In genomic region chr17:76557368-76558209, GRCh38 we compare ENCODE assay signal across 1 cellular context.
TF ChIP-seq lines count a peak whose summit lies in the region.

No MANE protein-coding gene starts in this region.

TF ChIP-seq in A549, 52 proteins besides CTCF, POLR2A, EP300 and RAD21 (continued from another document):
- TF ChIP-seq HMGXB4 (CRISPR knock-in tag; IDR thresholded peaks at IDR 0.05; ENCODE audit: borderline replicate concordance), result 0 out of 2 replicates have a peak, but pooled peaks have one; percentile 34
- TF ChIP-seq HES2 (IDR thresholded peaks at IDR 0.05), result no peak
- TF ChIP-seq REST (IDR thresholded peaks at IDR 0.05), result peak; percentile 99
- 0 out of 2 replicates have a peak, but pooled peaks have one; percentile 21 for TF ChIP-seq RARB (CRISPR knock-in tag; IDR thresholded peaks at IDR 0.05)
